Comparison of ENCODE assay signal across 20 cellular contexts in the genomic region with DNA sequence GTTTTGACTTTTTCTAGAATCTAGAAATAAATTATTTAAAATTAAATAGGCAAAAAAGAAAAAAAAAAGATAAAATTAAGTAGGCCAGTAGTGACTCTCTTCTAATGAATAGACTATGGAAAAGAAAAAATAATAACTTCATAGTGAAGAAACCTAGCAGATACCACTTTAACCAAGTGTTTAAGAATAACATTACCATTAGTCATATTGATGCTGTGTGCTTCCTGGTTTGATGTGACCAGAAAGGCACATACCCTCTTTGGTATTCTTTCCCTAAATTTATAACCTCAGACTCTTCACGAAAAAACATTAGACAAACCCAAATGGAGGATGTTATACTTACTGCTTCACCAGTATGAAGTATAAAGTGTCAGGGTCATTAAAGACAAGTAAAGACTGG. TPM values are rescaled to one million over a fixed set of nuclear protein-coding genes. Genes with fewer than 3 reads are reported as not detected.
DNase-seq lines count a peak whose midpoint lies in the region; ATAC-seq, FAIRE-seq and TF ChIP-seq lines count a peak whose summit lies in the region.
"Had no signal": no experiment of that assay in that cellular context is flagged by ENCODE, and none has a peak within 500 bp of the region (broad histone marks: within the 10 kb centered on the region; RNA-seq: fewer than 3 reads in every experiment).

No MANE protein-coding gene starts in this region.

- H3K9me3 Mint-ChIP-seq in stimulated activated effector memory CD8-positive, alpha-beta T cell treated with anti-CD3 and anti-CD28 coated beads, Interleukin-12 subunit alpha, Interleukin-12 subunit beta, amount 100 ng/mL, for 72 hours = no peaks in the 10 kb centered on the region
- H3K9me3 Mint-ChIP-seq: activated CD4-positive, alpha-beta T cell treated with anti-CD3 and anti-CD28 coated beads, Interleukin-2, amount 10 ng/mL, durations not matched to agents 24 days and 14 days; mesothelial cell of epicardium; nephron progenitor cell; T-cell had no signal

- no peaks in the 10 kb centered on the region for H3K27me3 ChIP-seq in uterus

- H3K9me3 ChIP-seq in kidney (ENCODE audit: control insufficient read depth in 1 of 2, low read length in 2 of 2) = no peaks in the 10 kb centered on the region
- no peaks in the 10 kb centered on the region for H3K9me3 ChIP-seq in T-helper 17 cell (ENCODE audit: control insufficient read depth, low read length, poor library complexity, severe bottlenecking)
- no peaks in the 10 kb centered on the region for H3K9me3 ChIP-seq in uterus

- H3K27me3 Mint-ChIP-seq in T-helper 17 cell = no peaks in the 10 kb centered on the region
- H3K27me3 Mint-ChIP-seq: activated CD4-positive, alpha-beta T cell treated with anti-CD3 and anti-CD28 coated beads, Interleukin-2, amount 10 ng/mL, durations not matched to agents 24 days and 14 days; T-cell had no signal

- intact Hi-C loops in kidney (cut with DNase I) (no loop called here), uterus (cut with DNase I; ENCODE audit: low total_unique reads) (no loop called here)

- no peak for FAIRE-seq in kidney (lab: Jason Lieb, UNC)

- H3K4me1 Mint-ChIP-seq in stimulated activated effector memory CD8-positive, alpha-beta T cell treated with anti-CD3 and anti-CD28 coated beads, Interleukin-12 subunit alpha, Interleukin-12 subunit beta, amount 100 ng/mL, for 72 hours = no peaks in the 10 kb centered on the region
- no peaks in the 10 kb centered on the region for H3K4me1 Mint-ChIP-seq in T-helper 17 cell
- H3K4me1 Mint-ChIP-seq: mesothelial cell of epicardium, nephron progenitor cell had no signal

- no peak overlapping the region for H3K9ac ChIP-seq in kidney (ENCODE audit: low read length in 2 of 2)

- no peak overlapping the region for H3K4me3 Mint-ChIP-seq in stimulated activated effector memory CD8-positive, alpha-beta T cell treated with anti-CD3 and anti-CD28 coated beads, Interleukin-12 subunit alpha, Interleukin-12 subunit beta, amount 100 ng/mL, for 72 hours
- no peak overlapping the region for H3K4me3 Mint-ChIP-seq in T-helper 17 cell
- H3K4me3 Mint-ChIP-seq: activated CD4-positive, alpha-beta T cell treated with anti-CD3 and anti-CD28 coated beads, Interleukin-2, amount 10 ng/mL, durations not matched to agents 24 days and 14 days; mesothelial cell of epicardium; nephron progenitor cell; T-cell had no signal

- H3K4me1 ChIP-seq in kidney (ENCODE audit: control insufficient read depth in 1 of 2, insufficient read depth in 1 of 2, low read depth in 1 of 2, low read length in 2 of 2) (no peaks in the 10 kb centered on the region), uterus (no peaks in the 10 kb centered on the region)

- peak; percentile 63 for DNase-seq in HCEC 1CT
- DNase-seq in amniotic epithelial cell (ENCODE audit: low read depth) = peak; percentile 60
- peak; percentile 10 to 28 for DNase-seq in foreskin fibroblast
- DNase-seq in stimulated activated effector memory CD8-positive, alpha-beta T cell treated with anti-CD3 and anti-CD28 coated beads, Interleukin-12 subunit alpha, Interleukin-12 subunit beta, amount 100 ng/mL, for 72 hours (ENCODE audit: low spot score in 2 of 2) = no peak
- DNase-seq in kidney = no peak
- DNase-seq in effector CD8-positive, alpha-beta T cell (lab: John Stamatoyannopoulos, UW) = no peak
- DNase-seq in T-helper 17 cell = no peak
- DNase-seq in uterus = no peak
- DNase-seq: activated CD4-positive, alpha-beta T cell treated with anti-CD3 and anti-CD28 coated beads, Interleukin-2, amount 10 ng/mL, durations not matched to agents 24 days and 14 days; central memory CD4-positive, alpha-beta T cell; DMS 273 treated with DMSO at 0.1 percent for 48 hours; effector CD4-positive, alpha-beta T cell; KBM-7; NCI-H1048; NCI-H524; nephron progenitor cell; Right ventricle myocardium superior; stimulated activated CD4-positive, alpha-beta T cell treated with anti-CD3 and anti-CD28 coated beads, Interleukin-4, amount 100 ng/mL, for 24 hours; T-cell had no signal

- TF ChIP-seq CTCF in foreskin fibroblast (IDR thresholded peaks at IDR 0.05; ENCODE audit: low read depth, low read length) (no peak), kidney (IDR thresholded peaks at IDR 0.05; ENCODE audit: borderline replicate concordance, extremely low read depth, insufficient read depth) (no peak), uterus (IDR thresholded peaks at IDR 0.05) (no peak)

- no peak overlapping the region for H3K27ac Mint-ChIP-seq in stimulated activated effector memory CD8-positive, alpha-beta T cell treated with anti-CD3 and anti-CD28 coated beads, Interleukin-12 subunit alpha, Interleukin-12 subunit beta, amount 100 ng/mL, for 72 hours
- H3K27ac Mint-ChIP-seq in T-helper 17 cell = no peak overlapping the region
- H3K27ac Mint-ChIP-seq: activated CD4-positive, alpha-beta T cell treated with anti-CD3 and anti-CD28 coated beads, Interleukin-2, amount 10 ng/mL, durations not matched to agents 24 days and 14 days; mesothelial cell of epicardium; nephron progenitor cell; T-cell had no signal

- H3K27ac ChIP-seq in kidney (ENCODE audit: low read depth in 2 of 2, low read length in 2 of 2) (no peak overlapping the region), uterus (no peak overlapping the region)

- H3K36me3 ChIP-seq in kidney (ENCODE audit: control insufficient read depth in 1 of 2, insufficient read depth in 2 of 2, low read length in 2 of 2) (no peaks in the 10 kb centered on the region), uterus (no peaks in the 10 kb centered on the region)

- ATAC-seq in stimulated activated effector memory CD8-positive, alpha-beta T cell treated with anti-CD3 and anti-CD28 coated beads, Interleukin-12 subunit alpha, Interleukin-12 subunit beta, amount 100 ng/mL, for 72 hours = peak; percentile 51
- no peak for ATAC-seq in T-helper 17 cell
- ATAC-seq: T-cell had no signal

- no peak for TF ChIP-seq POLR2A in uterus (IDR thresholded peaks at IDR 0.05)

- H3K36me3 Mint-ChIP-seq in stimulated activated effector memory CD8-positive, alpha-beta T cell treated with anti-CD3 and anti-CD28 coated beads, Interleukin-12 subunit alpha, Interleukin-12 subunit beta, amount 100 ng/mL, for 72 hours = peaks cover 60% of the 10 kb centered on the region
- H3K36me3 Mint-ChIP-seq in T-helper 17 cell (ENCODE audit: low read depth) = no peaks in the 10 kb centered on the region

- H3K4me3 ChIP-seq in foreskin fibroblast (ENCODE audit: low read depth in 1 of 2, low read length in 2 of 2) = no peak overlapping the region
- no peak overlapping the region for H3K4me3 ChIP-seq in kidney (ENCODE audit: low read length in 2 of 2)
- H3K4me3 ChIP-seq in uterus = no peak overlapping the region

RNA-seq across cellular contexts. Expression of a gene that starts 42.6 kb away (rescaled TPM):
- 7.3 TPM for total RNA-seq in kidney
- 0.67 TPM for polyA plus RNA-seq in kidney (ENCODE audit: insufficient read depth, low read depth, low replicate concordance)
- total RNA-seq in T-helper 17 cell = 10 to 100 TPM; 17.6 to 36.2 TPM
- total RNA-seq in uterus = 10 to 100 TPM in 2 of 4 donors, 1 to 10 TPM in 1, under 1 TPM in 1; 0.77 to 19.4 (median 6.3) TPM

Comparison
In these comparisons a context has a peak if more than half of its experiments do, and no peak if none do; other contexts are left out.
1. DNase-seq: peak in HCEC 1CT (single experiment), amniotic epithelial cell (single experiment) and foreskin fibroblast (2 of 2); none in stimulated activated effector memory CD8-positive, alpha-beta T cell treated with anti-CD3 and anti-CD28 coated beads, Interleukin-12 subunit alpha, Interleukin-12 subunit beta, amount 100 ng/mL, for 72 hours (0 of 2), kidney (single experiment), effector CD8-positive, alpha-beta T cell (single experiment), T-helper 17 cell (0 of 3) and uterus (0 of 2).